Comparison of ENCODE assay signal across 25 cellular contexts in the genomic region with DNA sequence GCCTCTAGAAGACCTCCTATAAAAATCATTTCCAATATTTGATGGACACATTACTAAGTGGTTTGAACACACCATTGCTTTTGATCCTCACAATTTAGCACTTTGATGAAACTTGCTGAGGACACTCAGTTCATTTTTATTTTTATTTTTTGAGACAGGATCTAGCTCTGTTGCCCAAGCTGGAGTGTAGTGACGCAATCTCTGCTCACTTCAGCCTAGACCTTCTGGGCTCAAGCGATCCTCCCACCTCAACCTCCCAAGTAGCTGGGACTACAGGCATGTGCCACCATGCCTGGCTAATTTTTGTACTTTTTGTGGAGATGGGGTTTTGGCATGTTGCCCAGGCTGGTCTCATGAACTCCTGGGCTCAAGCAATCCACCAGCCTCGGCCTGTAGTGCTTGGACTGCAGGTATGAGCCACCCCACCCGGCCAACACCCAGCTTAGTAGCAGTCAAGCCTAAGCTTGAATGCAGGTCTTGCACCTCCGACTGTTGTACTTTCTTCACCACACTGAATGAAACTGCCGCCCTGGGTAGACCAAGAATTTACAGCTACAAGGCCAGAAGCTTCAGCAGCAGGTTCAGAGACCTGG. TPM values are rescaled to one million over a fixed set of nuclear protein-coding genes. Genes with fewer than 3 reads are reported as not detected.
DNase-seq lines count a peak whose midpoint lies in the region; ATAC-seq and TF ChIP-seq lines count a peak whose summit lies in the region.
"Had no signal": no experiment of that assay in that cellular context is flagged by ENCODE, and none has a peak within 500 bp of the region (broad histone marks: within the 10 kb centered on the region; RNA-seq: fewer than 3 reads in every experiment).

No MANE protein-coding gene starts in this region.

- H3K4me3 ChIP-seq in cardiac muscle cell (no peak overlapping the region), left ventricle myocardium inferior (no peak overlapping the region), tibial artery (no peak overlapping the region)
- H3K4me3 ChIP-seq: A549, ascending aorta, GM23338, left lung, stomach had no signal

- no peak for ATAC-seq in HG03442 (IDR thresholded peaks at IDR 0.05; ENCODE audit: unreplicated experiment)
- ATAC-seq: A549, left lung, sciatic nerve had no signal

- H3K27ac Mint-ChIP-seq in glutamatergic neuron (ENCODE audit: unreplicated experiment): peak overlapping the region; percentile 17
- H3K27ac Mint-ChIP-seq in activated naive CD4-positive, alpha-beta T cell treated with anti-CD3 and anti-CD28 coated beads, Interleukin-2, amount 10 ng/mL, durations not matched to agents 7 days and 5 days: no peak overlapping the region
- H3K27ac Mint-ChIP-seq: activated naive CD8-positive, alpha-beta T cell; activated T-helper 2 cell treated with anti-CD3 and anti-CD28 coated beads, Interferon-gamma antibody, Interleukin-2, Interleukin-4, amounts not matched to agents 10 μg/mL and 5 μg/mL and 100 μg/mL, durations not matched to agents 14 hours and 24 hours and 36 hours; B cell; GM23338; T-helper 2 cell treated with Interferon-gamma antibody and Interleukin-4, amounts not matched to agents 5 μg/mL and 100 μg/mL, for 36 hours had no signal

- H3K27me3 ChIP-seq in cardiac muscle cell (no peaks in the 10 kb centered on the region), left ventricle myocardium inferior (ENCODE audit: low read depth) (no peaks in the 10 kb centered on the region), tibial artery (no peaks in the 10 kb centered on the region)
- H3K27me3 ChIP-seq: ascending aorta, left lung, stomach had no signal

- peaks cover 7% of the 10 kb centered on the region for H3K27me3 Mint-ChIP-seq in glutamatergic neuron (ENCODE audit: unreplicated experiment)
- H3K27me3 Mint-ChIP-seq in activated naive CD4-positive, alpha-beta T cell treated with anti-CD3 and anti-CD28 coated beads, Interleukin-2, amount 10 ng/mL, durations not matched to agents 7 days and 5 days: peaks cover 20% of the 10 kb centered on the region
- H3K27me3 Mint-ChIP-seq: activated naive CD8-positive, alpha-beta T cell had no signal

- CTCF ChIA-PET in activated naive CD4-positive, alpha-beta T cell treated with anti-CD3 and anti-CD28 coated beads, Interleukin-2, amount 10 ng/mL, durations not matched to agents 7 days and 5 days (lab: Charles Lee): interaction anchor here (1.4 to 2.1 kb wide), 2 partner anchors 8 to 100 kb away, joined by 3 to 5 read pairs; no protein-coding TSS in a partner anchor

- peak overlapping the region; percentile 81 for H3K27ac ChIP-seq in cardiac muscle cell
- H3K27ac ChIP-seq in left ventricle myocardium inferior (replicated peaks): no peak overlapping the region
- peak overlapping the region; percentile 31 to 33 for H3K27ac ChIP-seq in tibial artery
- H3K27ac ChIP-seq: A549, left lung had no signal

- no peaks in the 10 kb centered on the region for H3K9me3 ChIP-seq in cardiac muscle cell (ENCODE audit: low read depth)
- no peaks in the 10 kb centered on the region for H3K9me3 ChIP-seq in left ventricle myocardium inferior (replicated peaks)
- no peaks in the 10 kb centered on the region for H3K9me3 ChIP-seq in tibial artery
- H3K9me3 ChIP-seq: A549, ascending aorta, left lung, stomach had no signal

- peaks cover 19% of the 10 kb centered on the region for H3K4me1 Mint-ChIP-seq in glutamatergic neuron (ENCODE audit: low read depth, unreplicated experiment)
- peaks cover 38% of the 10 kb centered on the region for H3K4me1 Mint-ChIP-seq in activated naive CD4-positive, alpha-beta T cell treated with anti-CD3 and anti-CD28 coated beads, Interleukin-2, amount 10 ng/mL, durations not matched to agents 7 days and 5 days
- H3K4me1 Mint-ChIP-seq: B cell had no signal

- H3K4me3 Mint-ChIP-seq in glutamatergic neuron (ENCODE audit: unreplicated experiment): no peak overlapping the region
- no peak overlapping the region for H3K4me3 Mint-ChIP-seq in activated naive CD4-positive, alpha-beta T cell treated with anti-CD3 and anti-CD28 coated beads, Interleukin-2, amount 10 ng/mL, durations not matched to agents 7 days and 5 days
- H3K4me3 Mint-ChIP-seq: activated naive CD8-positive, alpha-beta T cell; B cell; GM23338; immature natural killer cell; T-helper 2 cell treated with Interferon-gamma antibody and Interleukin-4, amounts not matched to agents 5 μg/mL and 100 μg/mL, for 36 hours had no signal

- DNase-seq in cardiac muscle cell (ENCODE audit: low read depth in 1 of 2, low spot score in 1 of 2) (peak in 1 of 2 donors; percentile 39), left ventricle myocardium inferior (no peak), amniotic epithelial cell (ENCODE audit: low read depth) (peak; percentile 53), glutamatergic neuron (no peak), tibial artery (no peak), GDM1 (lab: John Stamatoyannopoulos, UW) (no peak)
- DNase-seq in activated naive CD4-positive, alpha-beta T cell treated with anti-CD3 and anti-CD28 coated beads, Interleukin-2, amount 10 ng/mL, durations not matched to agents 7 days and 5 days: no peak
- DNase-seq: activated CD4-positive, alpha-beta T cell treated with anti-CD3 and anti-CD28 coated beads, Interleukin-2, amount 50 U/mL, for 1 hour; activated CD8-positive, alpha-beta memory T cell treated with anti-CD3 and anti-CD28 coated beads, Interleukin-2, amount 50 U/mL, for 48 hours; DMS53; immature natural killer cell; Karpas-422; left lung; NCI-H1105; NCI-H1930; stomach had no signal

- H3K36me3 Mint-ChIP-seq in glutamatergic neuron (ENCODE audit: unreplicated experiment): no peaks in the 10 kb centered on the region
- H3K36me3 Mint-ChIP-seq in activated naive CD4-positive, alpha-beta T cell treated with anti-CD3 and anti-CD28 coated beads, Interleukin-2, amount 10 ng/mL, durations not matched to agents 7 days and 5 days: peaks cover 3% of the 10 kb centered on the region
- H3K36me3 Mint-ChIP-seq: activated naive CD8-positive, alpha-beta T cell; immature natural killer cell had no signal

- H3K4me1 ChIP-seq in cardiac muscle cell (ENCODE audit: low read depth) (peaks cover 49% of the 10 kb centered on the region), left ventricle myocardium inferior (peaks cover 42% of the 10 kb centered on the region), tibial artery (peaks cover 0 to 26% (median 13%) of the 10 kb centered on the region in 4 donors)
- H3K4me1 ChIP-seq: ascending aorta had no signal

- intact Hi-C loops in left ventricle myocardium inferior (cut with micrococcal nuclease) (no loop called here), tibial artery (cut with DNase I; ENCODE audit: low total_unique reads) (no loop called here)

- no peaks in the 10 kb centered on the region for H3K36me3 ChIP-seq in cardiac muscle cell
- no peaks in the 10 kb centered on the region for H3K36me3 ChIP-seq in left ventricle myocardium inferior
- H3K36me3 ChIP-seq in tibial artery: no peaks in the 10 kb centered on the region
- H3K36me3 ChIP-seq: ascending aorta, left lung, stomach had no signal

- TF ChIP-seq CTCF in cardiac muscle cell (IDR thresholded peaks at IDR 0.05; ENCODE audit: low read depth, low read length) (no peak), left ventricle myocardium inferior (IDR thresholded peaks at IDR 0.05; ENCODE audit: borderline replicate concordance) (no peak), glutamatergic neuron (IDR thresholded peaks at IDR 0.05; ENCODE audit: partially characterized antibody, unreplicated experiment) (no peak), tibial artery (IDR thresholded peaks at IDR 0.05) (no peak)

- H3K9me3 Mint-ChIP-seq in glutamatergic neuron (ENCODE audit: unreplicated experiment): no peaks in the 10 kb centered on the region
- peaks cover 2% of the 10 kb centered on the region for H3K9me3 Mint-ChIP-seq in activated naive CD4-positive, alpha-beta T cell treated with anti-CD3 and anti-CD28 coated beads, Interleukin-2, amount 10 ng/mL, durations not matched to agents 7 days and 5 days
- H3K9me3 Mint-ChIP-seq: activated T-helper 2 cell treated with anti-CD3 and anti-CD28 coated beads, Interferon-gamma antibody, Interleukin-2, Interleukin-4, amounts not matched to agents 10 μg/mL and 5 μg/mL and 100 μg/mL, durations not matched to agents 14 hours and 24 hours and 36 hours; GM23338; immature natural killer cell had no signal

RNA-seq across cellular contexts. Expression of a gene that starts 24.8 kb away (rescaled TPM):
- total RNA-seq in cardiac muscle cell: 91.9 and 107 TPM in 2 replicates
- polyA plus RNA-seq in cardiac muscle cell: 64.5 and 67.5 TPM in 2 replicates
- 97.7 TPM for total RNA-seq in left ventricle myocardium inferior
- 17.4 TPM for total RNA-seq in glutamatergic neuron (ENCODE audit: unreplicated experiment)
